Comparison of ENCODE assay signal across 10 cellular contexts in genomic region chr12:92506460-92506859, GRCh38.
DNase-seq lines count a peak whose midpoint lies in the region; FAIRE-seq and TF ChIP-seq lines count a peak whose summit lies in the region.
"Had no signal": no experiment of that assay in that cellular context is flagged by ENCODE, and none has a peak within 500 bp of the region (broad histone marks: within the 10 kb centered on the region; RNA-seq: fewer than 3 reads in every experiment).

No MANE protein-coding gene starts in this region.

- no peak overlapping the region for H4K8ac ChIP-seq in neuronal stem cell (ENCODE audit: low read depth, low read length)

- no peak for TF ChIP-seq POLR2A in endothelial cell of umbilical vein (IDR thresholded peaks at IDR 0.05; ENCODE audit: low read depth, low read length)

- H3K9me3 ChIP-seq in endothelial cell of umbilical vein (replicated peaks; ENCODE audit: control insufficient read depth, insufficient read depth, low read length) (no peaks in the 10 kb centered on the region), neuronal stem cell (replicated peaks in 1 of 2; ENCODE audit: control insufficient read depth in 2 of 2, insufficient read depth in 1 of 2, low read depth in 1 of 2, low read length in 2 of 2) (no peaks in the 10 kb centered on the region)
- H3K9me3 ChIP-seq: adrenal gland, suprapubic skin had no signal

- no peak overlapping the region for H3K4ac ChIP-seq in neuronal stem cell (ENCODE audit: low read length)

- H3K79me1 ChIP-seq in neuronal stem cell (ENCODE audit: low read depth, low read length), result no peaks in the 10 kb centered on the region

- H3K14ac ChIP-seq in neuronal stem cell (ENCODE audit: low read length), result no peak overlapping the region

- no peak overlapping the region for H2BK5ac ChIP-seq in neuronal stem cell (ENCODE audit: low read length)

- H3K4me3 ChIP-seq in endothelial cell of umbilical vein (replicated peaks in 1 of 3; ENCODE audit: insufficient read depth in 1 of 3, low read depth in 1 of 3, low read length in 3 of 3), result no peak overlapping the region
- no peak overlapping the region for H3K4me3 ChIP-seq in neuronal stem cell (ENCODE audit: low read length in 2 of 2)
- H3K4me3 ChIP-seq: suprapubic skin had no signal

- H2AK5ac ChIP-seq in neuronal stem cell (ENCODE audit: low read depth, low read length), result no peak overlapping the region

- POLR2A ChIA-PET in endothelial cell of umbilical vein (lab: Charles Lee), result no interaction called here

- dilution Hi-C loops in endothelial cell of umbilical vein (cut with MboI; ENCODE audit: extremely low pct_ligation_motif_present, low sequenced_read_pairs), result no loop called here

- no peak overlapping the region for H3K9ac ChIP-seq in endothelial cell of umbilical vein (replicated peaks; ENCODE audit: extremely low read depth, insufficient read depth, low read length)
- no peak overlapping the region for H3K9ac ChIP-seq in neuronal stem cell (ENCODE audit: low read depth, low read length, poor library complexity)

- DNase-seq in ELF-1 (ENCODE audit: low read depth, low spot score), result peak; percentile 18
- peak; percentile 49 for DNase-seq in NCI-H748 treated with DMSO at 0.1 percent for 48 hours (lab: John Stamatoyannopoulos, UW)
- DNase-seq in endothelial cell of umbilical vein (ENCODE audit: low read depth, low spot score), result peak; percentile 8
- DNase-seq in neuronal stem cell (ENCODE audit: low spot score), result no peak
- DNase-seq in T1000 (lab: John Stamatoyannopoulos, UW), result no peak
- no peak for DNase-seq in occipital lobe (lab: John Stamatoyannopoulos, UW)
- no peak for DNase-seq in substantia nigra (lab: John Stamatoyannopoulos, UW)
- no peak for DNase-seq in C1 segment of cervical spinal cord (lab: John Stamatoyannopoulos, UW)

- H3K36me3 ChIP-seq in endothelial cell of umbilical vein (ENCODE audit: control insufficient read depth in 2 of 2, extremely low read depth in 1 of 2, insufficient read depth in 2 of 2, low read length in 2 of 2), result no peaks in the 10 kb centered on the region
- H3K36me3 ChIP-seq in neuronal stem cell (replicated peaks in 1 of 2; ENCODE audit: control insufficient read depth in 2 of 2, insufficient read depth in 2 of 2, low read length in 2 of 2), result no peaks in the 10 kb centered on the region
- H3K36me3 ChIP-seq: adrenal gland, suprapubic skin had no signal

- H2BK12ac ChIP-seq in neuronal stem cell (ENCODE audit: low read length), result no peak overlapping the region

- H3K27ac ChIP-seq in endothelial cell of umbilical vein (ENCODE audit: insufficient read depth, low read depth, low read length) (no peak overlapping the region), neuronal stem cell (replicated peaks; ENCODE audit: low read length) (peak overlapping the region; percentile 13), substantia nigra (ENCODE audit: low read depth, low read length, poor library complexity, severe bottlenecking) (no peak overlapping the region)

- no peaks in the 10 kb centered on the region for H4K20me1 ChIP-seq in endothelial cell of umbilical vein (replicated peaks; ENCODE audit: control insufficient read depth, extremely low read depth, insufficient read depth, low read length)

- peaks cover 1 to 2% of the 10 kb centered on the region in 2 experiments for H3K27me3 ChIP-seq in endothelial cell of umbilical vein (ENCODE audit: control insufficient read depth in 2 of 2, insufficient read depth in 2 of 2, low read length in 2 of 2)
- no peaks in the 10 kb centered on the region for H3K27me3 ChIP-seq in neuronal stem cell (ENCODE audit: control insufficient read depth in 3 of 3, insufficient read depth in 3 of 3, low read depth in 1 of 3, low read length in 3 of 3)
- H3K27me3 ChIP-seq: adrenal gland, suprapubic skin had no signal

- H3K4me2 ChIP-seq in endothelial cell of umbilical vein (ENCODE audit: insufficient read depth, low read length) (no peak overlapping the region), neuronal stem cell (ENCODE audit: insufficient read depth, low read length, poor library complexity, severe bottlenecking) (no peak overlapping the region)

- no peak overlapping the region for H2BK15ac ChIP-seq in neuronal stem cell (ENCODE audit: low read length)

- H2BK120ac ChIP-seq in neuronal stem cell (ENCODE audit: low read depth, low read length), result no peak overlapping the region

- no peak overlapping the region for H4K91ac ChIP-seq in neuronal stem cell (ENCODE audit: low read depth, low read length, poor library complexity)

- H3K9me1 ChIP-seq in endothelial cell of umbilical vein (replicated peaks; ENCODE audit: control insufficient read depth, extremely low read depth, insufficient read depth, low read length), result no peaks in the 10 kb centered on the region

- WGBS in neuronal stem cell (ENCODE audit: extremely low coverage in 2 of 2, insufficient read length in 2 of 2, insufficient replicate concordance in 1 of 2), 2 donors, result no CpG with 5 or more reads among the region's 2 CpGs

- CTCF ChIA-PET in endothelial cell of umbilical vein (lab: Charles Lee), result interaction anchor here (1.0 kb wide), 1 partner anchor 13 kb away, joined by 3 read pairs; no protein-coding TSS in a partner anchor

- no peak for TF ChIP-seq CTCF in endothelial cell of umbilical vein (IDR thresholded peaks at IDR 0.05; ENCODE audit: extremely low read depth in 1 of 2, insufficient read depth in 1 of 2, low read depth in 1 of 2, low read length in 2 of 2)

- no peak overlapping the region for H3K23ac ChIP-seq in neuronal stem cell (ENCODE audit: low read depth, low read length, poor library complexity)

- H3K79me2 ChIP-seq in endothelial cell of umbilical vein (ENCODE audit: control insufficient read depth, insufficient read depth, low read length), result no peaks in the 10 kb centered on the region

- intact Hi-C loops in endothelial cell of umbilical vein (cut with micrococcal nuclease), result loop anchor here (1.0 kb wide), 1 partner anchor 33 kb away; no protein-coding TSS in a partner anchor

- FAIRE-seq in endothelial cell of umbilical vein (lab: Jason Lieb, UNC), result no peak

- no peak overlapping the region for H3K18ac ChIP-seq in neuronal stem cell (ENCODE audit: low read length)

- peaks cover 6% of the 10 kb centered on the region for H3K4me1 ChIP-seq in endothelial cell of umbilical vein (ENCODE audit: control insufficient read depth, extremely low read depth, insufficient read depth, low read length)
- peaks cover 21 to 24% of the 10 kb centered on the region in 2 donors for H3K4me1 ChIP-seq in neuronal stem cell (ENCODE audit: control insufficient read depth in 2 of 2, insufficient read depth in 1 of 2, low read depth in 1 of 2, low read length in 2 of 2)

- H2AFZ ChIP-seq in endothelial cell of umbilical vein (ENCODE audit: low read depth, low read length), result peak overlapping the region; percentile 34
- no peak overlapping the region for H2AFZ ChIP-seq in neuronal stem cell (ENCODE audit: low read length)

- no TSS peak for BruUV-seq in endothelial cell of umbilical vein (replicated peaks; lab: Mats Ljungman, UMichigan)

TF ChIP-seq in endothelial cell of umbilical vein, 7 proteins besides CTCF, POLR2A, EP300 and RAD21:
- TF ChIP-seq MAX (IDR thresholded peaks at IDR 0.05; ENCODE audit: insufficient read depth, insufficient read length), result no peak
- no peak for TF ChIP-seq EZH2 (IDR thresholded peaks at IDR 0.05; ENCODE audit: borderline replicate concordance, low read depth, low read length, severe bottlenecking)
- TF ChIP-seq JUN (IDR thresholded peaks at IDR 0.05; ENCODE audit: borderline replicate concordance, insufficient read depth, insufficient read length, low read depth), result no peak
- TF ChIP-seq FOS (IDR thresholded peaks at IDR 0.05; ENCODE audit: borderline replicate concordance, insufficient read depth, low read length), result no peak
- TF ChIP-seq POLR2AphosphoS5 (IDR thresholded peaks at IDR 0.05; ENCODE audit: insufficient read depth, low read depth, low read length), result no peak
- no peak for TF ChIP-seq GATA2 (IDR thresholded peaks at IDR 0.05; ENCODE audit: insufficient read depth, insufficient read length, low read depth, low read length)
- TF ChIP-seq MYC (IDR thresholded peaks at IDR 0.05; ENCODE audit: low read depth, low read length), result no peak

Comparison
In these comparisons a context has a peak if more than half of its experiments do, and no peak if none do; other contexts are left out.
1. DNase-seq: peak in ELF-1 (single experiment), NCI-H748 treated with DMSO at 0.1 percent for 48 hours (single experiment) and endothelial cell of umbilical vein (single experiment); none in neuronal stem cell (single experiment), T1000 (single experiment), occipital lobe (single experiment), substantia nigra (0 of 49) and C1 segment of cervical spinal cord (0 of 14).